Comparison of ENCODE assay signal across 9 cellular contexts in genomic region chr11:762421-763072, GRCh38. TPM values are rescaled to one million over a fixed set of nuclear protein-coding genes. Genes with fewer than 3 reads are reported as not detected.
DNase-seq lines count a peak whose midpoint lies in the region; ATAC-seq, FAIRE-seq and TF ChIP-seq lines count a peak whose summit lies in the region.
"Had no signal": no experiment of that assay in that cellular context is flagged by ENCODE, and none has a peak within 500 bp of the region (broad histone marks: within the 10 kb centered on the region; RNA-seq: fewer than 3 reads in every experiment).

No MANE protein-coding gene starts in this region.

- H3K27ac Mint-ChIP-seq in GM23338 = peak overlapping the region; percentile 62; the same call in 1 of the 2 replicates

- H3K4me3 ChIP-seq in GM23338 = no peak overlapping the region

- peaks cover 32% of the 10 kb centered on the region for H3K27me3 Mint-ChIP-seq in GM23338 (ENCODE audit: insufficient read depth, low read depth, poor library complexity)

- H3K9me2 ChIP-seq in GM23338 (ENCODE audit: insufficient read depth) = no peaks in the 10 kb centered on the region

- H3K27me3 ChIP-seq in GM23338 (ENCODE audit: insufficient read depth) = no peaks in the 10 kb centered on the region

- no peaks in the 10 kb centered on the region for H3K9me3 Mint-ChIP-seq in GM23338

- H3K36me3 ChIP-seq in GM23338 (ENCODE audit: insufficient read depth) = peaks cover 57% of the 10 kb centered on the region

- H3K4me1 ChIP-seq in GM23338 (ENCODE audit: insufficient read depth) = peaks cover 8% of the 10 kb centered on the region

- peaks cover 90% of the 10 kb centered on the region for H3K36me3 Mint-ChIP-seq in GM23338 (ENCODE audit: low read depth)

- peaks cover 9% of the 10 kb centered on the region for H4K20me1 ChIP-seq in GM23338 (replicated peaks; ENCODE audit: insufficient read depth)

- TF ChIP-seq CTCF in GM23338 (conservative IDR thresholded peaks at IDR 0.05; ENCODE audit: low read depth in 2 of 2) (peak; percentile 25 to 54), omental fat pad (IDR thresholded peaks at IDR 0.05) (no peak)

- DNase-seq in AG20443 (ENCODE audit: low spot score) (peak; percentile 85), GM23338 (ENCODE audit: low spot score) (peak; percentile 59), RPMI7951 (ENCODE audit: low read depth) (peak; percentile 85), epidermal melanocyte (ENCODE audit: insufficient read length, low spot score) (peak; percentile 93), omental fat pad (ENCODE audit: low spot score) (no peak), GM19239 (ENCODE audit: insufficient read length, low spot score) (no peak)
- no peak for DNase-seq in activated T-cell treated with anti-CD3 and anti-CD28 coated beads, Interleukin-2, amount 50 U/mL, for 1 hour

- peak overlapping the region; percentile 26; the same call in 1 of the 2 replicates for H3K4me2 ChIP-seq in GM23338

- peaks cover 10% of the 10 kb centered on the region for H3K4me1 Mint-ChIP-seq in GM23338

- peak overlapping the region; percentile 80; the same call in 1 of the 2 replicates for H3K27ac ChIP-seq in GM23338 (ENCODE audit: low read depth)

- no peak for FAIRE-seq in GM19239 (lab: Jason Lieb, UNC)

- no peak overlapping the region for H3K4me3 Mint-ChIP-seq in GM23338

- H3K79me2 ChIP-seq in GM23338 (replicated peaks; ENCODE audit: insufficient read depth) = peaks cover 9% of the 10 kb centered on the region

- no peak overlapping the region for H2AFZ ChIP-seq in GM23338

- ATAC-seq in GM23338 = peak; percentile 34
- ATAC-seq in omental fat pad (ENCODE audit: low FRiP score) = peak; percentile 58
- no peak for ATAC-seq in HG03460 (IDR thresholded peaks at IDR 0.05; ENCODE audit: unreplicated experiment)

- H3F3A ChIP-seq in GM23338 (replicated peaks; ENCODE audit: low read depth) = peaks cover 69% of the 10 kb centered on the region

TF ChIP-seq in GM23338, 12 proteins besides CTCF, POLR2A, EP300 and RAD21:
- TF ChIP-seq POLR2AphosphoS5 (IDR thresholded peaks at IDR 0.05; ENCODE audit: low read depth) (peak; percentile 21; the same call in 1 of the 2 replicates), JUNB (IDR thresholded peaks at IDR 0.05; ENCODE audit: unreplicated experiment) (no peak)

RNA-seq across cellular contexts. Expression of gene GATD1, which starts 14.7 kb away (rescaled TPM):
- 28.0 and 51.0 TPM in 2 replicates for total RNA-seq in GM23338 (2014; rRNA removed; shearing (Covaris generic))
- 39.3 and 44.9 TPM in 2 replicates for polyA plus RNA-seq in GM23338 (2016; fragmentation: Nextera tagmentation; extraction: Ambion mirVana)
- 19.8 and 23.5 TPM in 2 replicates for total RNA-seq in RPMI7951 (2014; rRNA removed; shearing (Covaris generic))
- 10 to 100 TPM; 12.5 to 19.8 (median 15.1) TPM for total RNA-seq in omental fat pad

RNA-seq across cellular contexts. Expression of gene TALDO1, which starts 15.3 kb away (rescaled TPM):
- total RNA-seq in GM23338 (2014; rRNA removed; shearing (Covaris generic)) = 339 and 353 TPM in 2 replicates
- polyA plus RNA-seq in GM23338 (2016; fragmentation: Nextera tagmentation; extraction: Ambion mirVana) = 402 and 411 TPM in 2 replicates
- total RNA-seq in RPMI7951 (2014; rRNA removed; shearing (Covaris generic)) = 166 and 168 TPM in 2 replicates
- 100 to 1,000 TPM; 183 to 295 (median 239) TPM for total RNA-seq in omental fat pad

RNA-seq across cellular contexts. Expression of gene CEND1, which starts 27.3 kb away (rescaled TPM):
- total RNA-seq in GM23338 (2014; rRNA removed; shearing (Covaris generic)) = 3.1 and 5.5 TPM in 2 replicates
- polyA plus RNA-seq in GM23338 (2016; fragmentation: Nextera tagmentation; extraction: Ambion mirVana) = 4.8 and 5.7 TPM in 2 replicates
- total RNA-seq in RPMI7951 (2014; rRNA removed; shearing (Covaris generic)) = 0.12 TPM in 1 of 2 replicates, not detected in the other
- total RNA-seq in omental fat pad = not detected
- total RNA-seq: lower leg skin had no signal

RNA-seq across cellular contexts. Expression of gene SLC25A22, which starts 35.5 kb away (rescaled TPM):
- total RNA-seq in GM23338 (2014; rRNA removed; shearing (Covaris generic)) = 41.2 and 46.4 TPM in 2 replicates
- polyA plus RNA-seq in GM23338 (2016; fragmentation: Nextera tagmentation; extraction: Ambion mirVana) = 20.2 and 21.0 TPM in 2 replicates
- 9.5 and 12.7 TPM in 2 replicates for total RNA-seq in RPMI7951 (2014; rRNA removed; shearing (Covaris generic))
- 10 to 100 TPM in 3 of 4 donors, 1 to 10 TPM in 1; 7.5 to 21.9 (median 12.7) TPM for total RNA-seq in omental fat pad

RNA-seq across cellular contexts. Expression of gene PIDD1, which starts 42.5 kb away (rescaled TPM):
- 26.0 and 37.6 TPM in 2 replicates for total RNA-seq in GM23338 (2014; rRNA removed; shearing (Covaris generic))
- polyA plus RNA-seq in GM23338 (2016; fragmentation: Nextera tagmentation; extraction: Ambion mirVana) = 22.7 and 25.6 TPM in 2 replicates
- total RNA-seq in RPMI7951 (2014; rRNA removed; shearing (Covaris generic)) = 4.9 and 5.4 TPM in 2 replicates
- total RNA-seq in omental fat pad = 10 to 100 TPM in 1 of 4 donors, 1 to 10 TPM in 3; 7.1 to 22.9 (median 8.3) TPM

Comparison
In these comparisons a context has a peak if more than half of its experiments do, and no peak if none do; other contexts are left out.
1. DNase-seq: peak in AG20443 (single experiment), GM23338 (single experiment), RPMI7951 (single experiment) and epidermal melanocyte (single experiment); none in omental fat pad (single experiment), GM19239 (single experiment) and activated T-cell treated with anti-CD3 and anti-CD28 coated beads, Interleukin-2, amount 50 U/mL, for 1 hour (single experiment).
2. CTCF ChIP-seq: peak in GM23338 (2 of 2); none in omental fat pad (0 of 3).